Comparison of ENCODE assay signal across 1 cellular context in the genomic region with DNA sequence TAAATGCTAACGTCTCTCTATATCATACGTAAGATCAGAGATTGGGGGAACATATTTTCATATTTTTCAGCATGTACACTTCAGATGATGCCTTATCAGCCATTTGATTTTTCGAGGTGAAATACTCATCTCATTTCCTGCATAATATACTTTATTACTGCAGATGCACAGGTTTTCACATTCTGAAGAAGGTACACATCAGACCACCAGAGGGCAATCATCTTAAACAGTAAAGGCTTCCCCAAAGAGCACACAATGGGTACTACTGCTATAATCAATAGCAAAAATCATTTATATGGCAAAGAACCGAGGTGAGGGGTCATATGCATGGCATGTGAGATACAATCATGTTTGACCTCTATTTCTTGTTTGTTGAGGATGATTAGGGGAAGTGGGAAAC.
TF ChIP-seq lines count a peak whose summit lies in the region.

No MANE protein-coding gene starts in this region.

TF ChIP-seq in A549, 52 proteins besides CTCF, POLR2A, EP300 and RAD21 (continued from another document):
- TF ChIP-seq, protein P1, sequence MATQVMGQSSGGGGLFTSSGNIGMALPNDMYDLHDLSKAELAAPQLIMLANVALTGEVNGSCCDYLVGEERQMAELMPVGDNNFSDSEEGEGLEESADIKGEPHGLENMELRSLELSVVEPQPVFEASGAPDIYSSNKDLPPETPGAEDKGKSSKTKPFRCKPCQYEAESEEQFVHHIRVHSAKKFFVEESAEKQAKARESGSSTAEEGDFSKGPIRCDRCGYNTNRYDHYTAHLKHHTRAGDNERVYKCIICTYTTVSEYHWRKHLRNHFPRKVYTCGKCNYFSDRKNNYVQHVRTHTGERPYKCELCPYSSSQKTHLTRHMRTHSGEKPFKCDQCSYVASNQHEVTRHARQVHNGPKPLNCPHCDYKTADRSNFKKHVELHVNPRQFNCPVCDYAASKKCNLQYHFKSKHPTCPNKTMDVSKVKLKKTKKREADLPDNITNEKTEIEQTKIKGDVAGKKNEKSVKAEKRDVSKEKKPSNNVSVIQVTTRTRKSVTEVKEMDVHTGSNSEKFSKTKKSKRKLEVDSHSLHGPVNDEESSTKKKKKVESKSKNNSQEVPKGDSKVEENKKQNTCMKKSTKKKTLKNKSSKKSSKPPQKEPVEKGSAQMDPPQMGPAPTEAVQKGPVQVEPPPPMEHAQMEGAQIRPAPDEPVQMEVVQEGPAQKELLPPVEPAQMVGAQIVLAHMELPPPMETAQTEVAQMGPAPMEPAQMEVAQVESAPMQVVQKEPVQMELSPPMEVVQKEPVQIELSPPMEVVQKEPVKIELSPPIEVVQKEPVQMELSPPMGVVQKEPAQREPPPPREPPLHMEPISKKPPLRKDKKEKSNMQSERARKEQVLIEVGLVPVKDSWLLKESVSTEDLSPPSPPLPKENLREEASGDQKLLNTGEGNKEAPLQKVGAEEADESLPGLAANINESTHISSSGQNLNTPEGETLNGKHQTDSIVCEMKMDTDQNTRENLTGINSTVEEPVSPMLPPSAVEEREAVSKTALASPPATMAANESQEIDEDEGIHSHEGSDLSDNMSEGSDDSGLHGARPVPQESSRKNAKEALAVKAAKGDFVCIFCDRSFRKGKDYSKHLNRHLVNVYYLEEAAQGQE (IDR thresholded peaks at IDR 0.05) = no peak
- TF ChIP-seq TFCP2L1 (CRISPR knock-in tag; IDR thresholded peaks at IDR 0.05) (no peak), EHMT2 (IDR thresholded peaks at IDR 0.05; ENCODE audit: low read depth) (no peak), POLR2AphosphoS2 (conservative IDR thresholded peaks at IDR 0.05; ENCODE audit: low read length) (no peak), MAFK (IDR thresholded peaks at IDR 0.05; ENCODE audit: partially characterized antibody) (no peak), MAZ (IDR thresholded peaks at IDR 0.05; ENCODE audit: borderline replicate concordance, low read depth, low read length) (no peak), CBX8 (IDR thresholded peaks at IDR 0.05) (no peak), RARB (CRISPR knock-in tag; IDR thresholded peaks at IDR 0.05) (no peak)
- TF ChIP-seq, protein P2, sequence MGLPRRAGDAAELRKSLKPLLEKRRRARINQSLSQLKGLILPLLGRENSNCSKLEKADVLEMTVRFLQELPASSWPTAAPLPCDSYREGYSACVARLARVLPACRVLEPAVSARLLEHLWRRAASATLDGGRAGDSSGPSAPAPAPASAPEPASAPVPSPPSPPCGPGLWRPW (IDR thresholded peaks at IDR 0.05) = no peak
TF ChIP-seq in A549: peak in this region for 0.
